ENCODE assay signal across 9 cellular contexts in the genomic region with DNA sequence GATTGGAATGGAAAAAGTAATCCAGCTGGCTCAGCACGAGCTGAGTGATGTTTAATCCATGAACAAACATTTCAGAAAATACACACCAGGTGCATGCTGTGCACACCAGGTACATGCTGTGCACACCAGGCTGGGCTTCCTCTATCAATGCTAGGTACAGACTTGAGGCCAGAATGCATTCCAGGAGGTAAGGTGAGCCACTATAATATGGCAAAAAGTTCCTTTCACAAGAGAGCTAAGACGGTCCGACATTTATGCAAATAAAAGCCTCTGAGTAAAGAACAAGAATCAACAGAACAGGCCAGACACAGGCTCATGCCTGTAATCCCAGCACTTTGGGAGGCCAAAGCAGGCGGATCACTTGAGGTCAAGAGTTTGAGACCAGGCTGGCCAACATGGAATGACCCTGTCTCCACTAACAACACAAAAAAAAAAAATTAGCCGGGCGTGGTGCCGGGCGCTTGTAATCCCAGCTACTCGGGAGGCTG.
A peak's percentile ranks its signal among the peaks of the same experiment; 100 is the strongest.
DNase-seq lines count a peak whose midpoint lies in the region; ATAC-seq and TF ChIP-seq lines count a peak whose summit lies in the region.
"Had no signal": no experiment of that assay in that cellular context is flagged by ENCODE, and none has a peak within 500 bp of the region (broad histone marks: within the 10 kb centered on the region; RNA-seq: fewer than 3 reads in every experiment).

No MANE protein-coding gene starts in this region.

- H3K4me3 Mint-ChIP-seq in activated T-helper 2 cell treated with anti-CD3 and anti-CD28 coated beads, Interferon-gamma antibody, Interleukin-2, Interleukin-4, amounts not matched to agents 10 μg/mL and 5 μg/mL and 100 μg/mL, durations not matched to agents 14 hours and 24 hours and 36 hours (ENCODE audit: low read depth) = no peak overlapping the region

- H3K4me1 ChIP-seq in BLaER1 treated with 17β-estradiol and CSF1 and Interleukin-3, amounts not matched to agents 10 nM and 100 nM = peaks cover 78 to 92% (median 88%) of the 10 kb centered on the region in 10 experiments
- peaks cover 26 to 32% of the 10 kb centered on the region in 2 donors for H3K4me1 ChIP-seq in mucosa of rectum (ENCODE audit: control insufficient read depth in 2 of 2, insufficient read depth in 2 of 2, low read length in 2 of 2)

- H3K27me3 ChIP-seq in BLaER1 treated with 17β-estradiol and CSF1 and Interleukin-3, amounts not matched to agents 10 nM and 100 nM = no peaks in the 10 kb centered on the region
- H3K27me3 ChIP-seq in H7 (ENCODE audit: control insufficient read depth, insufficient read depth, low read length) = no peaks in the 10 kb centered on the region
- no peaks in the 10 kb centered on the region for H3K27me3 ChIP-seq in mucosa of rectum (ENCODE audit: control insufficient read depth in 2 of 2, insufficient read depth in 2 of 2, low read length in 2 of 2)
- H3K27me3 ChIP-seq: thyroid gland had no signal

- TF ChIP-seq CTCF in GM20000 (IDR thresholded peaks at IDR 0.05; ENCODE audit: extremely low read depth, missing control alignments) = no peak

- ATAC-seq in HG03521 (IDR thresholded peaks at IDR 0.05; ENCODE audit: unreplicated experiment) = no peak

- no peak overlapping the region for H3K4me3 ChIP-seq in BLaER1 treated with 17β-estradiol and CSF1 and Interleukin-3, amounts not matched to agents 10 nM and 100 nM
- no peak overlapping the region for H3K4me3 ChIP-seq in H7 (ENCODE audit: insufficient read depth, low read depth, low read length)
- H3K4me3 ChIP-seq in mucosa of rectum (ENCODE audit: low read length in 2 of 2) = no peak overlapping the region
- H3K4me3 ChIP-seq: thyroid gland had no signal

- H3K36me3 Mint-ChIP-seq in activated T-helper 2 cell treated with anti-CD3 and anti-CD28 coated beads, Interferon-gamma antibody, Interleukin-2, Interleukin-4, amounts not matched to agents 10 μg/mL and 5 μg/mL and 100 μg/mL, durations not matched to agents 14 hours and 24 hours and 36 hours (ENCODE audit: low read depth) = peaks cover 23% of the 10 kb centered on the region

- H3K27ac Mint-ChIP-seq in activated T-helper 2 cell treated with anti-CD3 and anti-CD28 coated beads, Interferon-gamma antibody, Interleukin-2, Interleukin-4, amounts not matched to agents 10 μg/mL and 5 μg/mL and 100 μg/mL, durations not matched to agents 14 hours and 24 hours and 36 hours = peak overlapping the region; percentile 65

- no peaks in the 10 kb centered on the region for H3K9me3 ChIP-seq in BLaER1 treated with 17β-estradiol and CSF1 and Interleukin-3, amounts not matched to agents 10 nM and 100 nM (replicated peaks in 1 of 11)
- no peaks in the 10 kb centered on the region for H3K9me3 ChIP-seq in mucosa of rectum (ENCODE audit: control insufficient read depth in 2 of 2, low read length in 2 of 2)
- H3K9me3 ChIP-seq: thyroid gland had no signal

- DNase-seq in H7 = peak; percentile 31
- no peak for DNase-seq in activated T-helper 2 cell treated with anti-CD3 and anti-CD28 coated beads, Interferon-gamma antibody, Interleukin-2, Interleukin-4, amounts not matched to agents 10 μg/mL and 5 μg/mL and 100 μg/mL, durations not matched to agents 14 hours and 24 hours and 36 hours (ENCODE audit: low spot score)
- no peak for DNase-seq in NOMO-1 treated with dmso at 0.1 percent for 144 hours (lab: John Stamatoyannopoulos, UW; ENCODE audit: unreplicated experiment)
- DNase-seq in GM20000 (ENCODE audit: low spot score) = no peak
- DNase-seq: DMS79 treated with DMSO at 0.1 percent for 48 hours, thyroid gland had no signal

- H3K36me3 ChIP-seq in BLaER1 treated with 17β-estradiol and CSF1 and Interleukin-3, amounts not matched to agents 10 nM and 100 nM = peaks cover 10 to 49% (median 32%) of the 10 kb centered on the region in 11 experiments; a peak in 21 of 22 replicates
- H3K36me3 ChIP-seq in H7 (replicated peaks; ENCODE audit: control insufficient read depth, insufficient read depth, low read length) = no peaks in the 10 kb centered on the region
- peaks cover 0 to 1% of the 10 kb centered on the region in 2 donors for H3K36me3 ChIP-seq in mucosa of rectum (ENCODE audit: control insufficient read depth in 2 of 2, insufficient read depth in 2 of 2, low read length in 2 of 2)
- H3K36me3 ChIP-seq: thyroid gland had no signal

- peaks cover 49% of the 10 kb centered on the region for H3K4me1 Mint-ChIP-seq in activated T-helper 2 cell treated with anti-CD3 and anti-CD28 coated beads, Interferon-gamma antibody, Interleukin-2, Interleukin-4, amounts not matched to agents 10 μg/mL and 5 μg/mL and 100 μg/mL, durations not matched to agents 14 hours and 24 hours and 36 hours (ENCODE audit: low read depth)

- H3K4me2 ChIP-seq in BLaER1 treated with 17β-estradiol and CSF1 and Interleukin-3, amounts not matched to agents 10 nM and 100 nM = peak overlapping the region in 9 of 11 experiments; percentile 0 to 91 (median 33); a peak in 12 of 22 replicates

- peaks cover 100% of the 10 kb centered on the region in 11 experiments for H4K20me1 ChIP-seq in BLaER1 treated with 17β-estradiol and CSF1 and Interleukin-3, amounts not matched to agents 10 nM and 100 nM

- no peaks in the 10 kb centered on the region for H3K9me3 Mint-ChIP-seq in activated T-helper 2 cell treated with anti-CD3 and anti-CD28 coated beads, Interferon-gamma antibody, Interleukin-2, Interleukin-4, amounts not matched to agents 10 μg/mL and 5 μg/mL and 100 μg/mL, durations not matched to agents 14 hours and 24 hours and 36 hours

- H3K9ac ChIP-seq in BLaER1 treated with 17β-estradiol and CSF1 and Interleukin-3, amounts not matched to agents 10 nM and 100 nM = peak overlapping the region in 1 of 11 experiments; percentile 3; a peak in 1 of 22 replicates
- peak overlapping the region in 1 of 2 donors; percentile 1 for H3K9ac ChIP-seq in mucosa of rectum (ENCODE audit: low read depth in 1 of 2, low read length in 2 of 2)

- H3K27ac ChIP-seq in BLaER1 treated with 17β-estradiol and CSF1 and Interleukin-3, amounts not matched to agents 10 nM and 100 nM = no peak overlapping the region
- peak overlapping the region; percentile 29 to 46 for H3K27ac ChIP-seq in mucosa of rectum (ENCODE audit: low read depth in 2 of 2, low read length in 2 of 2)
- H3K27ac ChIP-seq: thyroid gland had no signal

- no peaks in the 10 kb centered on the region for H3K27me3 Mint-ChIP-seq in activated T-helper 2 cell treated with anti-CD3 and anti-CD28 coated beads, Interferon-gamma antibody, Interleukin-2, Interleukin-4, amounts not matched to agents 10 μg/mL and 5 μg/mL and 100 μg/mL, durations not matched to agents 14 hours and 24 hours and 36 hours (ENCODE audit: low read depth)

- intact Hi-C loops in activated T-helper 2 cell treated with anti-CD3 and anti-CD28 coated beads, Interferon-gamma antibody, Interleukin-2, Interleukin-4, amounts not matched to agents 10 μg/mL and 5 μg/mL and 100 μg/mL, durations not matched to agents 14 hours and 24 hours and 36 hours (cut with micrococcal nuclease) = no loop called here

Comparison
In these comparisons a context has a peak if more than half of its experiments do, and no peak if none do; other contexts are left out.
1. H3K27ac ChIP-seq: peak in mucosa of rectum (2 of 2); none in BLaER1 treated with 17β-estradiol and CSF1 and Interleukin-3, amounts not matched to agents 10 nM and 100 nM (0 of 11).